Comparison of ENCODE assay signal across 11 cellular contexts in the genomic region with DNA sequence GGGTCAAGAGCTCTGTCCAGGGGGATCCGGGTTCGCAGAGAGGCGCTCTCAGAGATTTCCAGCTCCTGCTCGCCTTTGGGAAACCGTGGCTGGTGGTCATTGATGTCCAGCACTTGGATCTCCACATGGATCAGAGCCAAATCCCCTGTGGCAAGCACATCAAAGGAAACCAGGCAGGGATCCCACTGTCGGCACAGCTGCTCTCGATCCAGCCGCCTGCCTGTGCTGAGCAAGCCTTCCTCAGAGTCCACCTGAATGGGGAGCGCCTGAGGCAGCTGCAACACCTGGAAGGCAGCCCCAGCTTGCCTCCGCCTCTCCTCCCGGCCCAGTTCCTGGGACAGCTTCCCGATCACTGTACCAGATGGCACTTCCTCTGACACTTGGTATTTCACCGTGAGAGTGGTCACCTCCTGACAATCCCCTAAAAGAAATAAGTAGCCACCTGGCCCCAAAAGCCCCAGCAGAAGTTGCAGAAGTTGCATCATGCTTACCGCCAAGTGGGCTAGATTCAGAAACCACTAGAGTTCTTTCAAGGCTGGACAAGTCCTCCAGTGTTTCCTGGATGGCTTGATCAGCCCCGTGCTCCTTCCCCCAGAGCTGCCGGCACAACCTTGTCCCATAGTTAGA. TPM values are rescaled to one million over a fixed set of nuclear protein-coding genes. Genes with fewer than 3 reads are reported as not detected.
DNase-seq lines count a peak whose midpoint lies in the region; ATAC-seq and TF ChIP-seq lines count a peak whose summit lies in the region.
"Had no signal": no experiment of that assay in that cellular context is flagged by ENCODE, and none has a peak within 500 bp of the region (broad histone marks: within the 10 kb centered on the region; RNA-seq: fewer than 3 reads in every experiment).

No MANE protein-coding gene starts in this region.

- H3K4me3 ChIP-seq in Jurkat, Clone E6-1 (ENCODE audit: low read length) = peak overlapping the region; percentile 40; the same call in 1 of the 2 replicates

- no peak for TF ChIP-seq CTCF in activated CD8-positive, alpha-beta T cell treated with anti-CD3 and anti-CD28 coated beads for 36 hours (IDR thresholded peaks at IDR 0.05)
- TF ChIP-seq CTCF in nephron (IDR thresholded peaks at IDR 0.05; ENCODE audit: unreplicated experiment in 3 of 3) = no peak

- ATAC-seq in activated CD8-positive, alpha-beta T cell treated with anti-CD3 and anti-CD28 coated beads for 36 hours = no peak
- ATAC-seq in GM21528 (IDR thresholded peaks at IDR 0.05; ENCODE audit: low FRiP score, unreplicated experiment) = no peak

- peaks cover 41% of the 10 kb centered on the region for H3K4me1 Mint-ChIP-seq in T-helper 2 cell treated with Interferon-gamma antibody and Interleukin-4, amounts not matched to agents 5 μg/mL and 100 μg/mL, for 36 hours (ENCODE audit: low read depth)
- peaks cover 45% of the 10 kb centered on the region for H3K4me1 Mint-ChIP-seq in activated CD8-positive, alpha-beta T cell treated with anti-CD3 and anti-CD28 coated beads for 36 hours (ENCODE audit: low read depth)
- peaks cover 8% of the 10 kb centered on the region for H3K4me1 Mint-ChIP-seq in nephron

- H3K27me3 Mint-ChIP-seq in T-helper 2 cell treated with Interferon-gamma antibody and Interleukin-4, amounts not matched to agents 5 μg/mL and 100 μg/mL, for 36 hours (ENCODE audit: low read depth) = no peaks in the 10 kb centered on the region
- no peaks in the 10 kb centered on the region for H3K27me3 Mint-ChIP-seq in activated CD8-positive, alpha-beta T cell treated with anti-CD3 and anti-CD28 coated beads for 36 hours
- peaks cover 5% of the 10 kb centered on the region for H3K27me3 Mint-ChIP-seq in nephron (ENCODE audit: low read depth)

- no peaks in the 10 kb centered on the region for H3K36me3 Mint-ChIP-seq in T-helper 2 cell treated with Interferon-gamma antibody and Interleukin-4, amounts not matched to agents 5 μg/mL and 100 μg/mL, for 36 hours (ENCODE audit: low read depth)
- H3K36me3 Mint-ChIP-seq in activated CD8-positive, alpha-beta T cell treated with anti-CD3 and anti-CD28 coated beads for 36 hours (ENCODE audit: low read depth) = peaks cover 1% of the 10 kb centered on the region
- no peaks in the 10 kb centered on the region for H3K36me3 Mint-ChIP-seq in nephron (ENCODE audit: low read depth)

- intact Hi-C loops in activated CD8-positive, alpha-beta T cell treated with anti-CD3 and anti-CD28 coated beads for 36 hours (cut with micrococcal nuclease) = no loop called here

- H3K4me3 Mint-ChIP-seq in T-helper 2 cell treated with Interferon-gamma antibody and Interleukin-4, amounts not matched to agents 5 μg/mL and 100 μg/mL, for 36 hours = peak overlapping the region; percentile 70
- peak overlapping the region; percentile 79 for H3K4me3 Mint-ChIP-seq in activated CD8-positive, alpha-beta T cell treated with anti-CD3 and anti-CD28 coated beads for 36 hours
- peak overlapping the region in 1 of 3 experiments; percentile 19 for H3K4me3 Mint-ChIP-seq in nephron

- H3K27ac Mint-ChIP-seq in T-helper 2 cell treated with Interferon-gamma antibody and Interleukin-4, amounts not matched to agents 5 μg/mL and 100 μg/mL, for 36 hours = peak overlapping the region; percentile 83
- H3K27ac Mint-ChIP-seq in activated CD8-positive, alpha-beta T cell treated with anti-CD3 and anti-CD28 coated beads for 36 hours = peak overlapping the region; percentile 58
- H3K27ac Mint-ChIP-seq in nephron = peak overlapping the region in 2 of 3 experiments; percentile 40 to 57

- POLR2A ChIA-PET in activated CD8-positive, alpha-beta T cell treated with anti-CD3 and anti-CD28 coated beads for 36 hours (lab: Charles Lee) = interaction anchor here (1.7 to 2.1 kb wide), 3 partner anchors 11 to 78 kb away, joined by 6 to 9 read pairs (median 8); partner anchors contain the start of gene RNF14

- DNase-seq in T-helper 2 cell treated with Interferon-gamma antibody and Interleukin-4, amounts not matched to agents 5 μg/mL and 100 μg/mL, for 36 hours (ENCODE audit: low spot score) = no peak
- no peak for DNase-seq in T-helper 2 cell
- DNase-seq in Jurkat, Clone E6-1 (ENCODE audit: low read depth, low spot score) = no peak
- DNase-seq in activated CD8-positive, alpha-beta T cell treated with anti-CD3 and anti-CD28 coated beads for 36 hours = peak; percentile 21
- DNase-seq in UCSD-AML1 (lab: John Stamatoyannopoulos, UW; ENCODE audit: unreplicated experiment) = no peak
- DNase-seq in HT-29 (ENCODE audit: low spot score) = no peak
- DNase-seq: activated gamma-delta T cell treated with Interleukin-2 at 50 U/mL for 16 hours; NCI-H1436 treated with DMSO at 0.1 percent for 48 hours; stimulated activated CD4-positive, alpha-beta T cell treated with anti-CD3 and anti-CD28 coated beads, Interleukin-2, amount 100 ng/mL, for 48 hours had no signal

- CTCF ChIA-PET in activated CD8-positive, alpha-beta T cell treated with anti-CD3 and anti-CD28 coated beads for 36 hours (lab: Charles Lee) = interaction anchor here (0.9 to 9.3 kb wide), 10 partner anchors 10 to 292 kb away, joined by 3 to 204 read pairs (median 7); partner anchors contain the start of genes PCDH1 and RNF14

- no peaks in the 10 kb centered on the region for H3K9me3 Mint-ChIP-seq in T-helper 2 cell treated with Interferon-gamma antibody and Interleukin-4, amounts not matched to agents 5 μg/mL and 100 μg/mL, for 36 hours
- no peaks in the 10 kb centered on the region for H3K9me3 Mint-ChIP-seq in activated CD8-positive, alpha-beta T cell treated with anti-CD3 and anti-CD28 coated beads for 36 hours
- no peaks in the 10 kb centered on the region for H3K9me3 Mint-ChIP-seq in nephron

RNA-seq across cellular contexts. Expression of gene PCDH12, which starts 0.5 kb away (rescaled TPM):
- polyA plus RNA-seq in Jurkat, Clone E6-1 (2012; ENCODE audit: insufficient read depth, insufficient read length) = 0.26 TPM
- total RNA-seq in activated CD8-positive, alpha-beta T cell treated with anti-CD3 and anti-CD28 coated beads for 36 hours = under 1 TPM; 0.31 to 0.61 TPM
- not detected in 2 replicates for total RNA-seq in HT-29 (2014; rRNA removed; shearing (Covaris generic))

RNA-seq across cellular contexts. Expression of gene RNF14, which starts 11.4 kb away (rescaled TPM):
- polyA plus RNA-seq in Jurkat, Clone E6-1 (2012; ENCODE audit: insufficient read depth, insufficient read length) = 48.7 TPM
- 10 to 100 TPM; 34.1 to 35.0 TPM for total RNA-seq in activated CD8-positive, alpha-beta T cell treated with anti-CD3 and anti-CD28 coated beads for 36 hours
- 12.0 and 17.5 TPM in 2 replicates for total RNA-seq in HT-29 (2014; rRNA removed; shearing (Covaris generic))

RNA-seq across cellular contexts. Expression of gene DELE1, which starts 33.8 kb away (rescaled TPM):
- 22.4 TPM for polyA plus RNA-seq in Jurkat, Clone E6-1 (2012; ENCODE audit: insufficient read depth, insufficient read length)
- total RNA-seq in activated CD8-positive, alpha-beta T cell treated with anti-CD3 and anti-CD28 coated beads for 36 hours = 10 to 100 TPM; 50.1 to 57.4 TPM
- 78.2 and 84.7 TPM in 2 replicates for total RNA-seq in HT-29 (2014; rRNA removed; shearing (Covaris generic))

RNA-seq across cellular contexts. Expression of gene GNPDA1, which starts 55.3 kb away (rescaled TPM):
- polyA plus RNA-seq in Jurkat, Clone E6-1 (2012; ENCODE audit: insufficient read depth, insufficient read length) = 48.8 TPM
- 10 to 100 TPM; 82.4 to 88.3 TPM for total RNA-seq in activated CD8-positive, alpha-beta T cell treated with anti-CD3 and anti-CD28 coated beads for 36 hours
- 34.0 and 37.3 TPM in 2 replicates for total RNA-seq in HT-29 (2014; rRNA removed; shearing (Covaris generic))
